Comparison of ENCODE assay signal across 8 cellular contexts in the genomic region with DNA sequence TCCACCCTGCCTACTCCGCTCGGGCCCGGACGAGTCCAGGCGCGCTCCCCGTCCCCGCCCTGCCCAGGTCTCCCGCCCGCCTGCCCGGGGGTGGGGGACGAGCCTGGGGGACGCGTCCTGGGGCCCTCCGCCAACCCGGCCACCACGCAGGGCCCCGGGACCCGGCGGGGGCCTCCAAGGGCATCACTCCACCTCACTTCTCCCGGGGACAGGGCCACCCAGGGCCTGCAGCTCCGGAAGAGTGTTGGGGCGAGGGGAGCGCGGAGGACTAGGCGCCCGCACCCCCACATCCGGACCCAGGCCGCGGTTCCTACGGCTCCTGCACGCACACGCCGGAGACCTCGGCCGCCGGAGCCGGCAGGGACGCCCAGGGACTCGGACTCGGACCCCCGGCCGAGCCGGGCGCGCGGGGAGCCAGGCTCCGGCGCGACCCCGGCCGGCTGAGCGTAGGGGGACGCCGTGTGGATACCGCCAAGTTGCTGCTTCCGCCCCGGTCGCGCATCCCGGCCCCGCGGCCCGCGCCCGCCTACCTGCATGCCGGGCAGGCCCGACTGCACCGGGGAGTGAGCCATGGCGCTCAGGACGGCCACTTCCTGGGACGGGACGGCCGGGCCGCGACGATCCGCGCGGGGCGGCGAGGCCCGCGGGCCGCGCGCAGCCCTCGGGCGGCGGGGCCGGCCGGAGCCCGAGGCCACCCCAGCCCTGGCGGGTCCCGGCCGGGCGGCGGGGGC. TPM values are rescaled to one million over a fixed set of nuclear protein-coding genes. Genes with fewer than 3 reads are reported as not detected.
DNase-seq lines count a peak whose midpoint lies in the region; ATAC-seq lines count a peak whose summit lies in the region.

No MANE protein-coding gene starts in this region.

- H3K4me1 Mint-ChIP-seq in CD8-positive, alpha-beta memory T cell, result peaks cover 44 to 57% (median 46%) of the 10 kb centered on the region in 3 donors
- H3K4me1 Mint-ChIP-seq in memory B cell, result peaks cover 37% of the 10 kb centered on the region

- no peaks in the 10 kb centered on the region for H3K36me3 ChIP-seq in CD8-positive, alpha-beta memory T cell (ENCODE audit: insufficient read depth, low read length)

- DNase-seq in CD8-positive, alpha-beta memory T cell, result peak; percentile 27 to 66 (median 50)
- DNase-seq in ecto neural progenitor cell (ENCODE audit: low spot score) (peak; percentile 72), memory B cell (ENCODE audit: low spot score in 2 of 2) (peak; percentile 18 to 44), putamen (ENCODE audit: low spot score) (no peak)

- no peaks in the 10 kb centered on the region for H3K9me3 ChIP-seq in CD8-positive, alpha-beta memory T cell (ENCODE audit: low read length)

- no peaks in the 10 kb centered on the region for H3K9me3 Mint-ChIP-seq in CD8-positive, alpha-beta memory T cell
- no peaks in the 10 kb centered on the region for H3K9me3 Mint-ChIP-seq in memory B cell

- peak overlapping the region; percentile 53 for H3K4me3 ChIP-seq in CD8-positive, alpha-beta memory T cell (ENCODE audit: low read length)

- ATAC-seq in GM19467 (IDR thresholded peaks at IDR 0.05; ENCODE audit: unreplicated experiment) (peak; percentile 41), HG03558 (IDR thresholded peaks at IDR 0.05; ENCODE audit: extremely low read depth, unreplicated experiment) (peak; percentile 9), memory B cell (ENCODE audit: low read depth) (peak; percentile 34)
- ATAC-seq in activated CD4-positive, CD25-positive, alpha-beta regulatory T cell treated with anti-CD3 and anti-CD28 coated beads, Interleukin-2, amount 50 U/mL, for 24 hours, result peak; percentile 6 to 7

- H3K4me3 Mint-ChIP-seq in CD8-positive, alpha-beta memory T cell, result peak overlapping the region in 6 of 7 donors; percentile 88 to 95 (median 94)
- H3K4me3 Mint-ChIP-seq in memory B cell, result peak overlapping the region; percentile 86

- peaks cover 39% of the 10 kb centered on the region for H3K4me1 ChIP-seq in CD8-positive, alpha-beta memory T cell (ENCODE audit: insufficient read depth, low read length)

- CTCF ChIA-PET in CD8-positive, alpha-beta memory T cell (lab: Charles Lee), result interaction anchor here (1.1 to 1.3 kb wide), 2 partner anchors 12 to 131 kb away, joined by 3 to 5 read pairs; no protein-coding TSS in a partner anchor

- POLR2A ChIA-PET in CD8-positive, alpha-beta memory T cell (lab: Charles Lee), result interaction anchor here (0.6 to 1.3 kb wide), 5 partner anchors 10 to 98 kb away, joined by 3 to 5 read pairs (median 4); no protein-coding TSS in a partner anchor

- peak overlapping the region; percentile 66 for H3K27ac ChIP-seq in CD8-positive, alpha-beta memory T cell (ENCODE audit: low read depth, low read length)
- H3K27ac ChIP-seq in temporal lobe (ENCODE audit: low read depth, low read length), result peak overlapping the region; percentile 69

- peak overlapping the region in 6 of 8 donors; percentile 32 to 97 (median 88) for H3K27ac Mint-ChIP-seq in CD8-positive, alpha-beta memory T cell
- peak overlapping the region; percentile 97 for H3K27ac Mint-ChIP-seq in memory B cell

- peaks cover 0 to 6% (median 0%) of the 10 kb centered on the region in 3 donors for H3K36me3 Mint-ChIP-seq in CD8-positive, alpha-beta memory T cell
- no peaks in the 10 kb centered on the region for H3K36me3 Mint-ChIP-seq in memory B cell

- no peaks in the 10 kb centered on the region for H3K27me3 Mint-ChIP-seq in CD8-positive, alpha-beta memory T cell
- H3K27me3 Mint-ChIP-seq in memory B cell, result no peaks in the 10 kb centered on the region

- no peaks in the 10 kb centered on the region for H3K27me3 ChIP-seq in CD8-positive, alpha-beta memory T cell (ENCODE audit: insufficient read depth, low read length, poor library complexity, severe bottlenecking)

RNA-seq across cellular contexts. Expression of a gene that starts 0.5 kb away (rescaled TPM):
- 100 to 1,000 TPM; 149 to 150 TPM for total RNA-seq in CD8-positive, alpha-beta memory T cell
- polyA plus RNA-seq in CD8-positive, alpha-beta memory T cell, result 63.6 TPM
- total RNA-seq in temporal lobe, result 29.0 TPM
